In the genomic region with DNA sequence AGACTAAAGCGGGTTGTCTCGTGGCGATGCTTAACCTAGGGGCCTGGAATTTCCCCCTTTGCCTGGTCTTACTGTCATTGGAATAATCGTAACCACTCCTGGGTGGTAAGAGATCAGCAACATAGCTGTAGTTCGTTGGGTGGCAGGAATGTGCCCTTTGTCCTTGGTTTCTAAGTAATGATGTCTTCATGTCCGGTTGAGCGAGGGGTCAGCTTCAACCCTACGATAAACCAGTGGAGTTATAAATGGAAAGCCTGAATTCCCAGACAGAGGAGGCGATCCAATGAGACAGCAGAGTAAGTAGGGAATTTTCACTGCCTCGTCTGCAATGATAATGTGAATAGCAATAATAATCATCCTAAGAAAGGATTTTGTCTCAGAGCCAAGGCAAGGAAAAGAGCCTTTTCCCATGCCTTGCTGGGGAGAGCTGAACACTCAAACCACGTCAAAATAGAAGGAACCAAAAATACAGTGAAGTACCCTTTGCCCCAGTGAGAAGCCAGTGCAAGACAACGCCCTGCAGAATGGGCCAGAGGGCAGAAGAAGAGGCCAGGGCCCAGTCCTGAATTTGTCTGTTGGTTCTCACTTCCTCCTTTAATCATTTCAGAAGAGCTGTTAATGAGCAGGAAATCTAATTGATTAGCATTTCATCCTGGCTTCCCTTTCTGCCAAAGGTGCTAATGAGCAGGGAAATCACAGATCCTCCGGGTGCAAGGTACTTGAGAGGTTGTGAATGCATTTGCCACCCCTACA, we compare ENCODE assay signal across 12 cellular contexts.
A peak's percentile ranks its signal among the peaks of the same experiment; 100 is the strongest.
DNase-seq lines count a peak whose midpoint lies in the region; ATAC-seq and TF ChIP-seq lines count a peak whose summit lies in the region.
"Had no signal": no experiment of that assay in that cellular context is flagged by ENCODE, and none has a peak within 500 bp of the region (broad histone marks: within the 10 kb centered on the region; RNA-seq: fewer than 3 reads in every experiment).

No MANE protein-coding gene starts in this region.

- H3K4me3 ChIP-seq in spleen = no peak overlapping the region
- H3K4me3 ChIP-seq in testis = no peak overlapping the region
- H3K4me3 ChIP-seq: BLaER1 treated with 17β-estradiol and CSF1 and Interleukin-3, amounts not matched to agents 10 nM and 100 nM; lung had no signal

- intact Hi-C loops in spleen (cut with DNase I; ENCODE audit: low total_unique reads) (no loop called here), testis (cut with DNase I; ENCODE audit: low total_unique reads) (no loop called here)
- intact Hi-C loops in activated naive CD4-positive, alpha-beta T cell treated with anti-CD3 and anti-CD28 coated beads for 36 hours (cut with micrococcal nuclease) = loop anchor here (5.0 kb wide), 1 partner anchor 199 kb away; no protein-coding TSS in a partner anchor

- no peak overlapping the region for H3K4me3 Mint-ChIP-seq in activated naive CD4-positive, alpha-beta T cell treated with anti-CD3 and anti-CD28 coated beads for 36 hours

- peaks cover 7% of the 10 kb centered on the region for H3K27me3 Mint-ChIP-seq in activated naive CD4-positive, alpha-beta T cell treated with anti-CD3 and anti-CD28 coated beads for 36 hours (ENCODE audit: low read depth)

- H3K4me1 Mint-ChIP-seq in activated naive CD4-positive, alpha-beta T cell treated with anti-CD3 and anti-CD28 coated beads for 36 hours (ENCODE audit: low read depth) = no peaks in the 10 kb centered on the region

- no peak for TF ChIP-seq CTCF in spleen (IDR thresholded peaks at IDR 0.05 in 8 of 11, conservative IDR thresholded peaks at IDR 0.05 in 3 of 11)
- no peak for TF ChIP-seq CTCF in testis (IDR thresholded peaks at IDR 0.05)

- H3K9me3 ChIP-seq in spleen = no peaks in the 10 kb centered on the region
- H3K9me3 ChIP-seq in testis = no peaks in the 10 kb centered on the region
- H3K9me3 ChIP-seq: BLaER1 treated with 17β-estradiol and CSF1 and Interleukin-3, amounts not matched to agents 10 nM and 100 nM had no signal

- H3K36me3 ChIP-seq in spleen (no peaks in the 10 kb centered on the region), testis (ENCODE audit: low read depth, missing control alignments) (no peaks in the 10 kb centered on the region)
- H3K36me3 ChIP-seq: BLaER1 treated with 17β-estradiol and CSF1 and Interleukin-3, amounts not matched to agents 10 nM and 100 nM had no signal

- TF ChIP-seq POLR2A in spleen (IDR thresholded peaks at IDR 0.05) (no peak), testis (IDR thresholded peaks at IDR 0.05) (no peak)

- H3K36me3 Mint-ChIP-seq in activated naive CD4-positive, alpha-beta T cell treated with anti-CD3 and anti-CD28 coated beads for 36 hours (ENCODE audit: low read depth) = no peaks in the 10 kb centered on the region

- H3K9me3 Mint-ChIP-seq in activated naive CD4-positive, alpha-beta T cell treated with anti-CD3 and anti-CD28 coated beads for 36 hours = no peaks in the 10 kb centered on the region

- WGBS in spleen, 5 donors = 44 to 72% (median 70%) methylated on average over 13 of the region's 13 CpGs
- 66 to 72% methylated on average over 13 of the region's 13 CpGs for WGBS in testis, 2 donors

- CTCF ChIA-PET in activated naive CD4-positive, alpha-beta T cell treated with anti-CD3 and anti-CD28 coated beads for 36 hours (lab: Charles Lee) = interaction anchor here (1.0 to 1.1 kb wide), 2 partner anchors 12 to 200 kb away, joined by 4 read pairs; no protein-coding TSS in a partner anchor

- H3K27ac ChIP-seq in cingulate gyrus (ENCODE audit: low read depth, low read length) = peak overlapping the region; percentile 62
- peak overlapping the region in 6 of 8 donors; percentile 3 to 61 (median 38) for H3K27ac ChIP-seq in spleen
- no peak overlapping the region for H3K27ac ChIP-seq in testis
- H3K27ac ChIP-seq: BLaER1 treated with 17β-estradiol and CSF1 and Interleukin-3, amounts not matched to agents 10 nM and 100 nM had no signal

- H3K4me1 ChIP-seq in spleen (peaks cover 0 to 46% (median 13%) of the 10 kb centered on the region in 6 donors), testis (no peaks in the 10 kb centered on the region)

- DNase-seq in NOMO-1 (lab: John Stamatoyannopoulos, UW; ENCODE audit: unreplicated experiment in 2 of 2) (peak; percentile 62 to 73), left lobe of liver (ENCODE audit: low spot score) (no peak), spleen (no peak), testis (no peak)
- DNase-seq in activated naive CD4-positive, alpha-beta T cell treated with anti-CD3 and anti-CD28 coated beads for 36 hours = no peak
- no peak for DNase-seq in activated CD4-positive, alpha-beta T cell treated with anti-CD3 and anti-CD28 coated beads, Interleukin-2, amount 50 U/mL, for 1 hour
- DNase-seq: activated naive CD4-positive, alpha-beta T cell; NCI-H2029 treated with DMSO at 0.1 percent for 48 hours had no signal

- H3K27ac Mint-ChIP-seq in activated naive CD4-positive, alpha-beta T cell treated with anti-CD3 and anti-CD28 coated beads for 36 hours = no peak overlapping the region

- H3K27me3 ChIP-seq in spleen (replicated peaks in 1 of 7) (no peaks in the 10 kb centered on the region), testis (no peaks in the 10 kb centered on the region)
- H3K27me3 ChIP-seq: BLaER1 treated with 17β-estradiol and CSF1 and Interleukin-3, amounts not matched to agents 10 nM and 100 nM had no signal

- ATAC-seq in left lobe of liver (peak; percentile 51), HG02642 (IDR thresholded peaks at IDR 0.05; ENCODE audit: poor library complexity, unreplicated experiment) (no peak)

Comparison
In these comparisons a context has a peak if more than half of its experiments do, and no peak if none do; other contexts are left out.
1. DNase-seq: peak in NOMO-1 (2 of 2); none in left lobe of liver (single experiment), spleen (single experiment), testis (single experiment), activated naive CD4-positive, alpha-beta T cell treated with anti-CD3 and anti-CD28 coated beads for 36 hours (single experiment) and activated CD4-positive, alpha-beta T cell treated with anti-CD3 and anti-CD28 coated beads, Interleukin-2, amount 50 U/mL, for 1 hour (single experiment).
2. H3K27ac ChIP-seq: peak in cingulate gyrus (single experiment) and spleen (6 of 8); none in testis (0 of 2).